Comparison of ENCODE assay signal across 22 cellular contexts in the genomic region with DNA sequence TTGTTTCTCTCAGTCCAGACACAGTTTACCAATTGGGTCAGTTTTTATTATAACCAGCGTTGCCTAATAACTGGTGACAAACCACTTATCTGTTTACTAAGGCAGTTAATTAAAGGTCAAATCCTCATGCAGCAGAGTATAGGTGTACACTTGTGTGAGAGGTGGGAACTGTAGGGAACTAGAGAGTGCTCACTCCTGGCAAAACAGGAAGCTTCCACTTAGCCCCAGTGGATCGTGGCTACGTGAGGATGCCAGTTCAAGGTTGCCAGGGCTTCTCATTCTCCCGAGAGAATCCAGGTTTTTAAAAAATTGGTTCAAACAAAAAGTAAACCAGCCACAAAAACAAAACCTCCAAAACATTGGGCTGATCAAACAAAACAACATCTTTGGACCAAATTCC. TPM values are rescaled to one million over a fixed set of nuclear protein-coding genes. Genes with fewer than 3 reads are reported as not detected.
A peak's percentile ranks its signal among the peaks of the same experiment; 100 is the strongest.
DNase-seq lines count a peak whose midpoint lies in the region; ATAC-seq, FAIRE-seq and TF ChIP-seq lines count a peak whose summit lies in the region.
"Had no signal": no experiment of that assay in that cellular context is flagged by ENCODE, and none has a peak within 500 bp of the region (broad histone marks: within the 10 kb centered on the region; RNA-seq: fewer than 3 reads in every experiment).

No MANE protein-coding gene starts in this region.

- H3K9ac ChIP-seq in OCI-LY3 (ENCODE audit: low read length) (no peak overlapping the region), fibroblast of lung (ENCODE audit: insufficient read depth, low read length) (no peak overlapping the region), smooth muscle cell (ENCODE audit: low read depth) (no peak overlapping the region)

- H3K9me3 ChIP-seq in OCI-LY3 (ENCODE audit: insufficient read depth, low read length) (peaks cover 6% of the 10 kb centered on the region; the same call in 1 of the 2 replicates), fibroblast of lung (ENCODE audit: control insufficient read depth, insufficient read depth, low read depth, low read length) (no peaks in the 10 kb centered on the region), smooth muscle cell (replicated peaks; ENCODE audit: low read depth) (no peaks in the 10 kb centered on the region)
- H3K9me3 ChIP-seq: BE2C, mucosa of descending colon, prostate gland had no signal

- H3K27ac Mint-ChIP-seq in activated CD8-positive, alpha-beta T cell treated with anti-CD3 and anti-CD28 coated beads for 36 hours, result no peak overlapping the region
- H3K27ac Mint-ChIP-seq: stimulated activated effector memory CD8-positive, alpha-beta T cell treated with anti-CD3 and anti-CD28 coated beads, Interleukin-12 subunit alpha, Interleukin-12 subunit beta, amount 100 ng/mL, for 72 hours had no signal

- H3K36me3 ChIP-seq in OCI-LY3 (replicated peaks; ENCODE audit: low read depth, low read length), result peaks cover 10% of the 10 kb centered on the region
- no peaks in the 10 kb centered on the region for H3K36me3 ChIP-seq in fibroblast of lung (ENCODE audit: control insufficient read depth, insufficient read depth, low read length)
- no peaks in the 10 kb centered on the region for H3K36me3 ChIP-seq in smooth muscle cell (ENCODE audit: low read depth)
- H3K36me3 ChIP-seq: BE2C, prostate gland had no signal

- H3K4me3 ChIP-seq in OCI-LY3 (ENCODE audit: low read length) (no peak overlapping the region), fibroblast of lung (replicated peaks in 1 of 4; ENCODE audit: control extremely low read depth in 1 of 4, insufficient read depth in 1 of 4, low read depth in 3 of 4, low read length in 4 of 4) (no peak overlapping the region), smooth muscle cell (no peak overlapping the region)
- H3K4me3 ChIP-seq: A549, heart right ventricle, mucosa of descending colon, prostate gland had no signal

- H3K36me3 Mint-ChIP-seq in activated CD8-positive, alpha-beta T cell treated with anti-CD3 and anti-CD28 coated beads for 36 hours (ENCODE audit: low read depth), result no peaks in the 10 kb centered on the region
- H3K36me3 Mint-ChIP-seq: stimulated activated effector memory CD8-positive, alpha-beta T cell treated with anti-CD3 and anti-CD28 coated beads, Interleukin-12 subunit alpha, Interleukin-12 subunit beta, amount 100 ng/mL, for 72 hours had no signal

- ATAC-seq in HG03025 (IDR thresholded peaks at IDR 0.05; ENCODE audit: low FRiP score, unreplicated experiment), result no peak
- ATAC-seq in activated CD8-positive, alpha-beta T cell treated with anti-CD3 and anti-CD28 coated beads for 36 hours, result no peak
- ATAC-seq: left colon; stimulated activated effector memory CD8-positive, alpha-beta T cell treated with anti-CD3 and anti-CD28 coated beads, Interleukin-12 subunit alpha, Interleukin-12 subunit beta, amount 100 ng/mL, for 72 hours had no signal

- intact Hi-C loops in activated CD8-positive, alpha-beta T cell treated with anti-CD3 and anti-CD28 coated beads for 36 hours (cut with micrococcal nuclease), result no loop called here

- CTCF ChIA-PET in activated CD8-positive, alpha-beta T cell treated with anti-CD3 and anti-CD28 coated beads for 36 hours (lab: Charles Lee), result interaction anchor here (0.6 to 2.6 kb wide), 9 partner anchors 9 to 307 kb away, joined by 3 to 10 read pairs (median 4); no protein-coding TSS in a partner anchor

- FAIRE-seq in GM12891 (lab: Jason Lieb, UNC), result peak; percentile 16
- FAIRE-seq: A549 had no signal

- POLR2A ChIA-PET in activated CD8-positive, alpha-beta T cell treated with anti-CD3 and anti-CD28 coated beads for 36 hours (lab: Charles Lee), result interaction anchor here (0.6 kb wide), 1 partner anchor 21 kb away, joined by 5 read pairs; no protein-coding TSS in a partner anchor

- peaks cover 4% of the 10 kb centered on the region for H3K9me3 Mint-ChIP-seq in activated CD8-positive, alpha-beta T cell treated with anti-CD3 and anti-CD28 coated beads for 36 hours

- TF ChIP-seq POLR2A in GM12891 (IDR thresholded peaks at IDR 0.05; ENCODE audit: low read depth, low read length), result no peak

- no peak overlapping the region for H3K4me3 Mint-ChIP-seq in activated CD8-positive, alpha-beta T cell treated with anti-CD3 and anti-CD28 coated beads for 36 hours
- H3K4me3 Mint-ChIP-seq: neural crest cell; stimulated activated effector memory CD8-positive, alpha-beta T cell treated with anti-CD3 and anti-CD28 coated beads, Interleukin-12 subunit alpha, Interleukin-12 subunit beta, amount 100 ng/mL, for 72 hours had no signal

- no peak overlapping the region for H3K27ac ChIP-seq in OCI-LY3 (ENCODE audit: low read length)
- peak overlapping the region; percentile 12 for H3K27ac ChIP-seq in fibroblast of lung (ENCODE audit: insufficient read depth, low read length)
- peak overlapping the region; percentile 72 for H3K27ac ChIP-seq in smooth muscle cell (ENCODE audit: low read depth)
- H3K27ac ChIP-seq: A549, HL-60, prostate gland, RWPE1 had no signal

- no peaks in the 10 kb centered on the region for H3K4me1 Mint-ChIP-seq in activated CD8-positive, alpha-beta T cell treated with anti-CD3 and anti-CD28 coated beads for 36 hours (ENCODE audit: low read depth)
- H3K4me1 Mint-ChIP-seq: neural crest cell; stimulated activated effector memory CD8-positive, alpha-beta T cell treated with anti-CD3 and anti-CD28 coated beads, Interleukin-12 subunit alpha, Interleukin-12 subunit beta, amount 100 ng/mL, for 72 hours had no signal

- H3K27me3 ChIP-seq in OCI-LY3 (ENCODE audit: low read depth, low read length), result no peaks in the 10 kb centered on the region
- no peaks in the 10 kb centered on the region for H3K27me3 ChIP-seq in fibroblast of lung (ENCODE audit: control insufficient read depth, insufficient read depth, low read length)
- H3K27me3 ChIP-seq in smooth muscle cell (ENCODE audit: low read depth), result no peaks in the 10 kb centered on the region
- H3K27me3 ChIP-seq: heart right ventricle had no signal

- TF ChIP-seq CTCF in OCI-LY3 (IDR thresholded peaks at IDR 0.05; ENCODE audit: low read depth, low read length) (no peak), fibroblast of lung (conservative IDR thresholded peaks at IDR 0.05 in 1 of 2, IDR thresholded peaks at IDR 0.05 in 1 of 2; ENCODE audit: low read depth in 1 of 2, low read length in 2 of 2) (no peak), smooth muscle cell (IDR thresholded peaks at IDR 0.05; ENCODE audit: borderline replicate concordance, insufficient read depth, poor library complexity, severe bottlenecking) (no peak)
- no peak for TF ChIP-seq CTCF in activated CD8-positive, alpha-beta T cell treated with anti-CD3 and anti-CD28 coated beads for 36 hours (IDR thresholded peaks at IDR 0.05)

- no peak overlapping the region for H2AFZ ChIP-seq in OCI-LY3 (ENCODE audit: low read depth, low read length)
- no peak overlapping the region for H2AFZ ChIP-seq in fibroblast of lung (ENCODE audit: low read length)
- no peak overlapping the region for H2AFZ ChIP-seq in smooth muscle cell (ENCODE audit: low read depth)

- H3K4me1 ChIP-seq in OCI-LY3 (ENCODE audit: low read length), result peaks cover 20% of the 10 kb centered on the region
- H3K4me1 ChIP-seq in fibroblast of lung (ENCODE audit: control insufficient read depth, extremely low read depth, insufficient read depth, low read length), result peaks cover 6% of the 10 kb centered on the region
- H3K4me1 ChIP-seq in smooth muscle cell (ENCODE audit: low read depth), result peaks cover 5% of the 10 kb centered on the region
- H3K4me1 ChIP-seq: BE2C, prostate gland had no signal

- H3K4me2 ChIP-seq in OCI-LY3 (ENCODE audit: low read length), result peak overlapping the region; percentile 63; the same call in 1 of the 2 replicates
- peak overlapping the region; percentile 83 for H3K4me2 ChIP-seq in fibroblast of lung (ENCODE audit: extremely low read depth, insufficient read depth, low read length)
- H3K4me2 ChIP-seq in smooth muscle cell, result peak overlapping the region; percentile 78

- H3F3A ChIP-seq in smooth muscle cell (ENCODE audit: low read depth), result peaks cover 12% of the 10 kb centered on the region

- peaks cover 10% of the 10 kb centered on the region for H3K27me3 Mint-ChIP-seq in activated CD8-positive, alpha-beta T cell treated with anti-CD3 and anti-CD28 coated beads for 36 hours

- DNase-seq in GM12891 (ENCODE audit: insufficient read length, low spot score) (no peak), fibroblast of lung (ENCODE audit: low read depth in 2 of 2) (no peak), smooth muscle cell (lab: John Stamatoyannopoulos, UW; ENCODE audit: unreplicated experiment) (no peak), SIG-M5 treated with dmso at 0.1 percent for 504 hours (lab: John Stamatoyannopoulos, UW; ENCODE audit: unreplicated experiment) (no peak)
- DNase-seq in activated CD8-positive, alpha-beta T cell treated with anti-CD3 and anti-CD28 coated beads for 36 hours, result no peak
- DNase-seq in activated naive CD4-positive, alpha-beta T cell (lab: John Stamatoyannopoulos, UW), result no peak
- DNase-seq: activated T-cell treated with anti-CD3 and anti-CD28 coated beads, Interleukin-2, amount 50 U/mL, for 1 hour; amniotic stem cell; heart right ventricle; left colon; NCI-H1417; NCI-H524 treated with DMSO at 0.1 percent for 48 hours had no signal

- H4K20me1 ChIP-seq in OCI-LY3 (ENCODE audit: insufficient read depth, low read length), result 0 out of 2 replicates have a peak, but pooled peaks cover 6% of the 10 kb centered on the region
- H4K20me1 ChIP-seq in fibroblast of lung (ENCODE audit: control insufficient read depth, extremely low read depth, insufficient read depth, low read length), result no peaks in the 10 kb centered on the region
- H4K20me1 ChIP-seq in smooth muscle cell (ENCODE audit: low read depth), result peaks cover 15% of the 10 kb centered on the region

- H3K79me2 ChIP-seq in OCI-LY3 (ENCODE audit: low read length) (no peaks in the 10 kb centered on the region), fibroblast of lung (ENCODE audit: control insufficient read depth, insufficient read depth, low read length) (peaks cover 34% of the 10 kb centered on the region), smooth muscle cell (ENCODE audit: low read depth) (peaks cover 13% of the 10 kb centered on the region)

- WGBS in smooth muscle cell (ENCODE audit: low lambda C conversion rate), result 98% methylated on average over 4 of the region's 4 CpGs

TF ChIP-seq in GM12891, 5 proteins besides CTCF, POLR2A, EP300 and RAD21:
- TF ChIP-seq SPI1 (IDR thresholded peaks at IDR 0.05; ENCODE audit: low read depth, low read length) (no peak), TAF1 (IDR thresholded peaks at IDR 0.05; ENCODE audit: low read depth, low read length) (no peak), POU2F2 (IDR thresholded peaks at IDR 0.05; ENCODE audit: low read depth, low read length) (no peak), POLR2AphosphoS5 (IDR thresholded peaks at IDR 0.05; ENCODE audit: low read depth, low read length) (no peak), PAX5 (IDR thresholded peaks at IDR 0.05; ENCODE audit: insufficient read depth, low read length, severe bottlenecking) (no peak)
TF ChIP-seq in GM12891: peak in this region for 0.

RNA-seq across cellular contexts. Expression of gene CYBRD1, which starts 8.1 kb away (rescaled TPM):
- 17.5 TPM for polyA plus RNA-seq in GM12891 (2012; ENCODE audit: low read depth, missing spikeins)
- 227 and 334 TPM in 2 replicates for total RNA-seq in fibroblast of lung
- polyA plus RNA-seq in fibroblast of lung, result 132 and 250 TPM in 2 replicates
- polyA plus RNA-seq in fibroblast of lung (2012), result 67.7 and 108 TPM in 2 replicates
- polyA minus RNA-seq in fibroblast of lung (ENCODE audit: low replicate concordance), result 111 and 159 TPM in 2 replicates
- 61.5 and 77.8 TPM in 2 replicates for total RNA-seq in smooth muscle cell
- polyA plus RNA-seq in smooth muscle cell, result 33.3 and 41.3 TPM in 2 replicates
- 1 to 10 TPM in 1 of 2 experiments, under 1 TPM in 1; 0.79 to 1.2 TPM for total RNA-seq in activated CD8-positive, alpha-beta T cell treated with anti-CD3 and anti-CD28 coated beads for 36 hours

Comparison
In these comparisons a context has a peak if more than half of its experiments do, and no peak if none do; other contexts are left out.
1. RNA of gene CYBRD1, which starts 8.1 kb away (total RNA-seq): 227 to 334 TPM in fibroblast of lung and 61.5 to 77.8 TPM in smooth muscle cell; 0.79 to 1.2 TPM in activated CD8-positive, alpha-beta T cell treated with anti-CD3 and anti-CD28 coated beads for 36 hours; every median in the first group is over 10 times any median in the second.
2. Peak in every context shown above with its lines, with median percentiles within 50 percentile points of each other: H3K4me2 ChIP-seq.